Comparison of ENCODE assay signal across 1 cellular context in the genomic region with DNA sequence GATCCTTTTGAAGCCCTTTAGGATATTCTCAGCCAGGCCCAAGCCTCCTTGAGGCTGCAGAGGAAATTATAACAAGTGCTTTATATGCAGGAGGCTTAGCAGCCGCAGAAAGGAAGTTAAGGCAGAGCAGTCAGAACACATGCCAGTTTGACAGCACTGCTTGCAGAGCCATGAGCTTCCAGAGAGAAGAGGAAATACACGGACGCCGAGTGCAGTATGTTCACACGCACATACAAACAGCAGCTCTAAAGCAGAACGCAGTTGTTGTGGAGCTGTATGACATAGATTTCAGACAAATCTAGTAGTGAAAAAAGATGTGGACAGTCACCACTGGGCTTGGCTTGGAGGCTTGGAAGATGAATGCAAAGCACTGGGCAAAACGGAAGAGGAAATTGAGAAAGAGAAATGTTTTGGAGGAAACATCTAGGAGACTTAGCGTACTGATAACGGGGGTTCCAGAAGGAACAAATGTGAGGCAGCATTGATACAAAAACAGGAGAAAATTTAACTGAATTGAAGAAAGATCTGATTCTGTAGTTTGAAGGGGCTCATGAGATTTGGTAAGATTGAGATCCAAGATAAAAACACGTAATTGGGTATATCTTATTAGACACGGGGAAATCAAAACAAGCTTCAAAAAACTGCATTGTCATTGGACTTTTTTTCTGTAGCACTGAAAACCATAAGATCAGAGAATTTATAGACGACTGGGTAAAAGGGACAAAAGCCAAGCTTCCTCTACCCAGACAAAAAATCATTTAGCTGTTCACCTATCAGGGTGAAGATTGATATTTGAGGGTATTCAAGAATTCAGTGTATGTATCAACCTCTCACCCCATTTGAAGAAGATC.
TF ChIP-seq lines count a peak whose summit lies in the region.

No MANE protein-coding gene starts in this region.

TF ChIP-seq in GM12878, 131 proteins besides CTCF, POLR2A, EP300 and RAD21:
- no peak for TF ChIP-seq CHD4 (IDR thresholded peaks at IDR 0.05)
- no peak for TF ChIP-seq CEBPB (IDR thresholded peaks at IDR 0.05; ENCODE audit: borderline replicate concordance in 1 of 2, low read depth in 2 of 2, low read length in 2 of 2)
- no peak for TF ChIP-seq SUPT20H (IDR thresholded peaks at IDR 0.05; ENCODE audit: borderline replicate concordance, control insufficient read depth, low read depth, low read length)
- TF ChIP-seq ZSCAN29 (IDR thresholded peaks at IDR 0.05), result no peak
- no peak for TF ChIP-seq ZNF24 (IDR thresholded peaks at IDR 0.05)
